Comparison of ENCODE assay signal across 7 cellular contexts in genomic region chr2:153533803-153534202, GRCh38. TPM values are rescaled to one million over a fixed set of nuclear protein-coding genes. Genes with fewer than 3 reads are reported as not detected.
"Had no signal": no experiment of that assay in that cellular context is flagged by ENCODE, and none has a peak within 500 bp of the region (broad histone marks: within the 10 kb centered on the region; RNA-seq: fewer than 3 reads in every experiment).

No MANE protein-coding gene starts in this region.

RNA-seq across cellular contexts. Expression of gene RPRM, which starts 55.2 kb away (rescaled TPM):
- total RNA-seq: LHCN-M2, MCF 10A, OCI-LY7, Right ventricle myocardium inferior, RPMI7951, SJCRH30, SK-MEL-5 had no signal
